24 cellular contexts compared by ENCODE assay signal in the genomic region with DNA sequence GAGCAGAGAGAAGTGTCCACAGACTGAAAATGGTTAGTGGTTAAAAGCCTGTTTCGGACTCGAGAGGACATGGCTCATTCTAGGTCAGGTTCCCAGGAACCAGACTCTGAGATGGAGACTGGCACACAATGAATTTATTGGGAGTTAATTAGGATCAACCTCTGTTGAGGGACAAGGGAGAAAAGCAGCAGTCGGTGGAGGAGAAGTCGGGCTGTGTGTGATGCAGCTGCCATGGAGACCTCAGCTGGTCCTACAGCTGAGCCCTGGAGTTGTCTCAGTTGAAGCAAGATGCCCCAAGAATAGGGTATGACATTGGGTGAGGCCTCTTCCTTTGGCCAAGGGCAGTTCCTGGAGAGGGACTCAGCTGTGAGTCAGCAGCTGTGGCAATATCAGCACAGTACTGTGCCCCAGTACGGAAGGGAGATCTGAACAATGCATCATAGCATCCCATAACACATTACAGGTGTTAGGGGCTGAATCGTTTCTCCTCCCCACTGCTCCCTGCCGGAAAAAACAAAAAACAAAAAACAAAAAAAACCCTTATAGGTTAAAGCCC.
A peak's percentile ranks its signal among the peaks of the same experiment; 100 is the strongest.
DNase-seq lines count a peak whose midpoint lies in the region; ATAC-seq, FAIRE-seq and TF ChIP-seq lines count a peak whose summit lies in the region.
"Had no signal": no experiment of that assay in that cellular context is flagged by ENCODE, and none has a peak within 500 bp of the region (broad histone marks: within the 10 kb centered on the region; RNA-seq: fewer than 3 reads in every experiment).

No MANE protein-coding gene starts in this region.

- H3K27me3 Mint-ChIP-seq in activated CD8-positive, alpha-beta T cell treated with anti-CD3 and anti-CD28 coated beads for 36 hours, result peaks cover 8% of the 10 kb centered on the region

- peaks cover 6% of the 10 kb centered on the region for H3K9me3 Mint-ChIP-seq in activated CD8-positive, alpha-beta T cell treated with anti-CD3 and anti-CD28 coated beads for 36 hours
- H3K9me3 Mint-ChIP-seq: activated naive CD4-positive, alpha-beta T cell treated with anti-CD3 and anti-CD28 coated beads, Interleukin-2, amount 50 U/mL, for 24 hours had no signal

- H3K9me3 ChIP-seq in A549 (no peaks in the 10 kb centered on the region), HCT116 (ENCODE audit: control insufficient read depth in 1 of 2, insufficient read depth in 1 of 2, low read depth in 1 of 2, low read length in 2 of 2) (no peaks in the 10 kb centered on the region), RWPE2 (ENCODE audit: severe bottlenecking) (no peaks in the 10 kb centered on the region)
- H3K9me3 ChIP-seq: ascending aorta, neutrophil, tibial artery had no signal

- 58% methylated on average over 7 of the region's 7 CpGs for WGBS in A549 (ENCODE audit: missing lambda C conversion rate)

- H3K4me2 ChIP-seq in A549, result no peak overlapping the region
- H3K4me2 ChIP-seq in HCT116 (ENCODE audit: low read length), result no peak overlapping the region
- H3K4me2 ChIP-seq: BLaER1 treated with 17β-estradiol and CSF1 and Interleukin-3, amounts not matched to agents 10 nM and 100 nM had no signal

- H3K27me3 ChIP-seq in HCT116 (ENCODE audit: insufficient read depth, low read length), result peaks cover 8% of the 10 kb centered on the region; the same call in 1 of the 2 replicates
- no peaks in the 10 kb centered on the region for H3K27me3 ChIP-seq in RWPE2 (ENCODE audit: insufficient read depth, poor library complexity, severe bottlenecking)
- H3K27me3 ChIP-seq: ascending aorta; BLaER1 treated with 17β-estradiol and CSF1 and Interleukin-3, amounts not matched to agents 10 nM and 100 nM; gastroesophageal sphincter; tibial artery had no signal

- no peaks in the 10 kb centered on the region for H3K36me3 ChIP-seq in HCT116 (ENCODE audit: control insufficient read depth in 1 of 2, insufficient read depth in 2 of 2, low read length in 2 of 2)
- H3K36me3 ChIP-seq in RWPE2 (ENCODE audit: low read depth), result no peaks in the 10 kb centered on the region
- H3K36me3 ChIP-seq: ascending aorta; BLaER1 treated with 17β-estradiol and CSF1 and Interleukin-3, amounts not matched to agents 10 nM and 100 nM; gastroesophageal sphincter; neutrophil; tibial artery had no signal

- no peaks in the 10 kb centered on the region for H3K9me2 ChIP-seq in HCT116 (ENCODE audit: insufficient read depth)

- H2AFZ ChIP-seq in HCT116 (ENCODE audit: low read depth, low read length, poor library complexity, severe bottlenecking), result no peak overlapping the region

- RAD21 ChIA-PET in HCT116 (lab: Charles Lee; ENCODE audit: low non-redundant PET in 1 of 2, low total read pairs in 2 of 2, uncharacterized antibody in 2 of 2, unreplicated experiment in 2 of 2), result no interaction called here

- no peaks in the 10 kb centered on the region for H3K79me2 ChIP-seq in HCT116 (ENCODE audit: insufficient read depth, low read length)

- no peak for FAIRE-seq in A549 (lab: Jason Lieb, UNC)
- FAIRE-seq: H1 had no signal

- no peak overlapping the region for H3K4me3 Mint-ChIP-seq in activated CD8-positive, alpha-beta T cell treated with anti-CD3 and anti-CD28 coated beads for 36 hours
- H3K4me3 Mint-ChIP-seq: activated CD4-positive, alpha-beta T cell treated with anti-CD3 and anti-CD28 coated beads, Interleukin-2, amount 10 ng/mL, durations not matched to agents 24 days and 14 days; activated naive CD4-positive, alpha-beta T cell treated with anti-CD3 and anti-CD28 coated beads, Interleukin-2, amount 50 U/mL, for 24 hours; stimulated activated naive CD8-positive, alpha-beta T cell treated with anti-CD3 and anti-CD28 coated beads, Interleukin-15, Interleukin-2, amounts not matched to agents 100 ng/mL and 50 ng/mL, for 24 hours had no signal

- DNase-seq in A549 (ENCODE audit: low read depth in 1 of 2, low spot score in 1 of 2), result no peak
- no peak for DNase-seq in HCT116 (ENCODE audit: low read depth, low spot score)
- peak; percentile 45 for DNase-seq in RWPE2 (ENCODE audit: low spot score)
- peak; percentile 50 to 88 for DNase-seq in foreskin fibroblast
- no peak for DNase-seq in activated CD8-positive, alpha-beta T cell treated with anti-CD3 and anti-CD28 coated beads for 36 hours
- DNase-seq: activated CD4-positive, alpha-beta T cell treated with anti-CD3 and anti-CD28 coated beads, Interleukin-2, amount 10 ng/mL, durations not matched to agents 24 days and 14 days; cerebellar nuclear complex; kidney glomerular epithelial cell; NCI-H2029; NCI-H82; SHP77 treated with DMSO at 0.1 percent for 48 hours; stimulated activated CD4-positive, alpha-beta T cell treated with anti-CD3 and anti-CD28 coated beads, Interleukin-4, amount 100 ng/mL, for 4 hours; T-helper 1 cell; tibial artery had no signal

- TF ChIP-seq EP300 in A549 (IDR thresholded peaks at IDR 0.05), result no peak

- no peak overlapping the region for H3K9ac ChIP-seq in HCT116 (ENCODE audit: low read length)
- H3K9ac ChIP-seq: BLaER1 treated with 17β-estradiol and CSF1 and Interleukin-3, amounts not matched to agents 10 nM and 100 nM had no signal

- TF ChIP-seq RAD21 in A549 (conservative IDR thresholded peaks at IDR 0.05 in 1 of 2, IDR thresholded peaks at IDR 0.05 in 1 of 2) (no peak), HCT116 (IDR thresholded peaks at IDR 0.05; ENCODE audit: low read depth) (no peak)

- H3K4me3 ChIP-seq in A549 (no peak overlapping the region), HCT116 (replicated peaks in 1 of 2; ENCODE audit: low read depth in 1 of 2, low read length in 2 of 2) (no peak overlapping the region), RWPE2 (ENCODE audit: severe bottlenecking) (no peak overlapping the region), foreskin fibroblast (ENCODE audit: low read depth in 1 of 2, low read length in 2 of 2) (no peak overlapping the region)
- H3K4me3 ChIP-seq: ascending aorta; BLaER1 treated with 17β-estradiol and CSF1 and Interleukin-3, amounts not matched to agents 10 nM and 100 nM; gastroesophageal sphincter; tibial artery had no signal

- CTCF ChIA-PET in A549 (lab: Yijun Ruan, JAX) (no interaction called here), HCT116 (lab: Charles Lee) (no interaction called here)
- CTCF ChIA-PET in activated CD8-positive, alpha-beta T cell treated with anti-CD3 and anti-CD28 coated beads for 36 hours (lab: Charles Lee), result no interaction called here

- ATAC-seq in A549 (no peak), HCT116 (no peak), RWPE2 (ENCODE audit: low read depth) (peak; percentile 85), GM18858 (IDR thresholded peaks at IDR 0.05; ENCODE audit: unreplicated experiment) (no peak), HG03196 (IDR thresholded peaks at IDR 0.05; ENCODE audit: unreplicated experiment) (no peak), HG03039 (IDR thresholded peaks at IDR 0.05; ENCODE audit: unreplicated experiment) (no peak)
- no peak for ATAC-seq in activated CD8-positive, alpha-beta T cell treated with anti-CD3 and anti-CD28 coated beads for 36 hours
- ATAC-seq: gastroesophageal sphincter had no signal

- H3K4me1 ChIP-seq in A549 (peaks cover 24% of the 10 kb centered on the region; the same call in 2 of the 3 replicates), HCT116 (ENCODE audit: control insufficient read depth in 1 of 2, insufficient read depth in 2 of 2, low read length in 2 of 2) (peaks cover 0 to 14% of the 10 kb centered on the region in 2 experiments; a peak in 1 of 4 replicates), RWPE2 (ENCODE audit: insufficient read depth, poor library complexity, severe bottlenecking) (peaks cover 21% of the 10 kb centered on the region)
- H3K4me1 ChIP-seq: ascending aorta, gastroesophageal sphincter, tibial artery had no signal

- H3K27ac ChIP-seq in A549 (peak overlapping the region; percentile 50 to 54; a peak in 3 of 6 replicates), HCT116 (ENCODE audit: low read depth, low read length) (no peak overlapping the region), RWPE2 (ENCODE audit: poor library complexity, severe bottlenecking) (no peak overlapping the region)
- H3K27ac ChIP-seq: ascending aorta; BLaER1 treated with 17β-estradiol and CSF1 and Interleukin-3, amounts not matched to agents 10 nM and 100 nM; gastroesophageal sphincter; neutrophil; tibial artery had no signal

- no TSS peak for BruUV-seq in HCT116 (replicated peaks; lab: Mats Ljungman, UMichigan)

- H3K36me3 Mint-ChIP-seq in activated CD8-positive, alpha-beta T cell treated with anti-CD3 and anti-CD28 coated beads for 36 hours (ENCODE audit: low read depth), result no peaks in the 10 kb centered on the region
- H3K36me3 Mint-ChIP-seq: activated naive CD4-positive, alpha-beta T cell treated with anti-CD3 and anti-CD28 coated beads, Interleukin-2, amount 50 U/mL, for 24 hours had no signal

- H4K20me1 ChIP-seq in HCT116 (ENCODE audit: insufficient read depth), result no peaks in the 10 kb centered on the region
- H4K20me1 ChIP-seq: BLaER1 treated with 17β-estradiol and CSF1 and Interleukin-3, amounts not matched to agents 10 nM and 100 nM had no signal

- POLR2A ChIA-PET in A549 (lab: Yijun Ruan, JAX) (no interaction called here), HCT116 (lab: Charles Lee) (no interaction called here)
- POLR2A ChIA-PET in activated CD8-positive, alpha-beta T cell treated with anti-CD3 and anti-CD28 coated beads for 36 hours (lab: Charles Lee), result no interaction called here

- H3K27ac Mint-ChIP-seq in activated CD8-positive, alpha-beta T cell treated with anti-CD3 and anti-CD28 coated beads for 36 hours, result no peak overlapping the region
- H3K27ac Mint-ChIP-seq: activated CD4-positive, alpha-beta T cell treated with anti-CD3 and anti-CD28 coated beads, Interleukin-2, amount 10 ng/mL, durations not matched to agents 24 days and 14 days; activated naive CD4-positive, alpha-beta T cell treated with anti-CD3 and anti-CD28 coated beads, Interleukin-2, amount 50 U/mL, for 24 hours; stimulated activated naive CD8-positive, alpha-beta T cell treated with anti-CD3 and anti-CD28 coated beads, Interleukin-15, Interleukin-2, amounts not matched to agents 100 ng/mL and 50 ng/mL, for 24 hours had no signal

- TF ChIP-seq CTCF in A549 (IDR thresholded peaks at IDR 0.05), result no peak
- TF ChIP-seq CTCF in HCT116 (IDR thresholded peaks at IDR 0.05 in 2 of 3, conservative IDR thresholded peaks at IDR 0.05 in 1 of 3; ENCODE audit: borderline replicate concordance in 1 of 3, insufficient read depth in 1 of 3, low read depth in 2 of 3, low read length in 2 of 3), result no peak
- no peak for TF ChIP-seq CTCF in RWPE2 (IDR thresholded peaks at IDR 0.05; ENCODE audit: poor library complexity, severe bottlenecking)
- TF ChIP-seq CTCF in foreskin fibroblast (IDR thresholded peaks at IDR 0.05; ENCODE audit: low read depth, low read length), result no peak
- TF ChIP-seq CTCF in activated CD8-positive, alpha-beta T cell treated with anti-CD3 and anti-CD28 coated beads for 36 hours (IDR thresholded peaks at IDR 0.05), result no peak

- TF ChIP-seq POLR2A in A549 (IDR thresholded peaks at IDR 0.05; ENCODE audit: low read length), result no peak
- TF ChIP-seq POLR2A in HCT116 (IDR thresholded peaks at IDR 0.05; ENCODE audit: borderline replicate concordance, extremely low read depth, insufficient read depth, insufficient read length), result no peak

- intact Hi-C loops in HCT116 (cut with micrococcal nuclease), result no loop called here
- intact Hi-C loops in activated CD8-positive, alpha-beta T cell treated with anti-CD3 and anti-CD28 coated beads for 36 hours (cut with micrococcal nuclease), result no loop called here

- H3K4me1 Mint-ChIP-seq in activated CD8-positive, alpha-beta T cell treated with anti-CD3 and anti-CD28 coated beads for 36 hours (ENCODE audit: low read depth), result no peaks in the 10 kb centered on the region
- H3K4me1 Mint-ChIP-seq: activated CD4-positive, alpha-beta T cell treated with anti-CD3 and anti-CD28 coated beads, Interleukin-2, amount 10 ng/mL, durations not matched to agents 24 days and 14 days; activated naive CD4-positive, alpha-beta T cell treated with anti-CD3 and anti-CD28 coated beads, Interleukin-2, amount 50 U/mL, for 24 hours had no signal

Comparison
In these comparisons a context has a peak if more than half of its experiments do, and no peak if none do; other contexts are left out.
1. DNase-seq: peak in RWPE2 (single experiment) and foreskin fibroblast (2 of 2); none in A549 (0 of 2), HCT116 (single experiment) and activated CD8-positive, alpha-beta T cell treated with anti-CD3 and anti-CD28 coated beads for 36 hours (single experiment).
2. H3K27ac ChIP-seq: peak in A549 (2 of 2); none in HCT116 (single experiment) and RWPE2 (single experiment).
3. Of the 6 proteins assayed by ChIP-seq in both A549 and HCT116: peak only in A549: none; only in HCT116: CEBPB; in both: none; in neither: 5.